1 cellular context compared by ENCODE assay signal in the genomic region with DNA sequence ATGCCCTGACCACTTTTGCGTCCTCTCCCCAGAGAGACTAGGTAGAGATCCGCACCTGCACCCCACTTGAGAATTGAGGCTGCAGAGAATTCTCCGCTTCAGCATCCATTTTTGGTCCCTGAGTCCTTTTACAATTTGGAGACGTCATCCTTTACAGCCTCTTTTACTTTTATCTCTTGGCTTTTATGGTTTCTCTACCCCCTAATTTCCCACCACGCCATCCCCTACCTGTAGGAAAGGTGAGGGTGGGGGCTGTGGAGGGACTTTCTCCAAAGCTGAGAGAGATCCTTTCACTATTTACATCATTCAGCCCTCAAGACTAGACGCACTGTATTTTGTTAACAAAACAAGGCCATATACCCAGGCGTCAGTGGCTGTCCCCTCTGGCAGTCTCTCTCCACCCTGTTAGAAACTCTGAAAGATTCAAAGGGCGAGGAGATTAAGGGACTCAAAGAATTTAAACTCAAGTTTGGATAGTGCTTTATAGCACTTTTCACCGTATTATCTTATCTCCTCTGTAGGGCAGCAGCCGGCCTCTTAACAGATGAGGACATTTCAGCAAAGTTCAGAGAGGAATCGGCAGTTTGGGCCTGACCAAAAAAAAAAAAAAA.
TF ChIP-seq lines count a peak whose summit lies in the region.

No MANE protein-coding gene starts in this region.

TF ChIP-seq in IMR-90, 13 proteins besides CTCF, POLR2A, EP300 and RAD21:
- no peak for TF ChIP-seq BHLHE40 (IDR thresholded peaks at IDR 0.05; ENCODE audit: low read depth, low read length)
- TF ChIP-seq SMC3 (IDR thresholded peaks at IDR 0.05; ENCODE audit: low read depth, low read length) = no peak
- no peak for TF ChIP-seq NFE2L2 (IDR thresholded peaks at IDR 0.05; ENCODE audit: low read depth, low read length)
- TF ChIP-seq RCOR1 (IDR thresholded peaks at IDR 0.05; ENCODE audit: insufficient replicate concordance, low read length) = no peak
- TF ChIP-seq MXI1 (IDR thresholded peaks at IDR 0.05; ENCODE audit: borderline replicate concordance, low read depth, low read length) = no peak
- no peak for TF ChIP-seq MAFK (IDR thresholded peaks at IDR 0.05; ENCODE audit: low read depth, low read length)
- no peak for TF ChIP-seq CEBPB (IDR thresholded peaks at IDR 0.05; ENCODE audit: low read depth, low read length)
- no peak for TF ChIP-seq CHD1 (IDR thresholded peaks at IDR 0.05; ENCODE audit: low read depth, low read length)
- no peak for TF ChIP-seq USF2 (IDR thresholded peaks at IDR 0.05; ENCODE audit: low read depth, low read length)
- TF ChIP-seq, protein P1, sequence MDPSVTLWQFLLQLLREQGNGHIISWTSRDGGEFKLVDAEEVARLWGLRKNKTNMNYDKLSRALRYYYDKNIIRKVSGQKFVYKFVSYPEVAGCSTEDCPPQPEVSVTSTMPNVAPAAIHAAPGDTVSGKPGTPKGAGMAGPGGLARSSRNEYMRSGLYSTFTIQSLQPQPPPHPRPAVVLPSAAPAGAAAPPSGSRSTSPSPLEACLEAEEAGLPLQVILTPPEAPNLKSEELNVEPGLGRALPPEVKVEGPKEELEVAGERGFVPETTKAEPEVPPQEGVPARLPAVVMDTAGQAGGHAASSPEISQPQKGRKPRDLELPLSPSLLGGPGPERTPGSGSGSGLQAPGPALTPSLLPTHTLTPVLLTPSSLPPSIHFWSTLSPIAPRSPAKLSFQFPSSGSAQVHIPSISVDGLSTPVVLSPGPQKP (IDR thresholded peaks at IDR 0.05; ENCODE audit: borderline replicate concordance, low read depth, low read length) = no peak
- no peak for TF ChIP-seq RFX5 (IDR thresholded peaks at IDR 0.05; ENCODE audit: low read depth, low read length)
- no peak for TF ChIP-seq FOS (IDR thresholded peaks at IDR 0.05; ENCODE audit: low read depth, low read length)
- TF ChIP-seq MAZ (IDR thresholded peaks at IDR 0.05; ENCODE audit: borderline replicate concordance, low read depth, low read length) = no peak
